Comparison of ENCODE assay signal across 17 cellular contexts in the genomic region with DNA sequence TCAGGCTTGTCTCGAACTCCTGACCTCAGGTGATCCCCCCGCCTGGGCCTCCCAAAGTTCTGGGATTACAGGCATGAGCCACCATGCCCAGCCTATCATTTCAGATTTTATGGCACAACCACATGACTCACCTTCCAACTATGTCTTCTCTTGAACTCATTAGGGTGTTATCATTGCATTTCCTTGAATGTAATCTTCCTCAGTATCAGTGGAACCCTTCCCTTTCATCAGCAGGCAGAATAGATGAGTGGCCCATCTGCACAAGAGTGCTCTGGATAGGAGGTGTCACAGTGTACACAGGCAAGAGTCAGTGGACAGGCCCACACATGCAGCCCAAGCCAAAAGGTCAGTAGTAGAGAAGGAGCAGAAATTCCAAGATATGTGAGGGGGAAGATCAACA. TPM values are rescaled to one million over a fixed set of nuclear protein-coding genes. Genes with fewer than 3 reads are reported as not detected.
A peak's percentile ranks its signal among the peaks of the same experiment; 100 is the strongest.
DNase-seq lines count a peak whose midpoint lies in the region; ATAC-seq and TF ChIP-seq lines count a peak whose summit lies in the region.
"Had no signal": no experiment of that assay in that cellular context is flagged by ENCODE, and none has a peak within 500 bp of the region (broad histone marks: within the 10 kb centered on the region; RNA-seq: fewer than 3 reads in every experiment).

No MANE protein-coding gene starts in this region.

- H3K36me3 Mint-ChIP-seq in activated naive CD8-positive, alpha-beta T cell treated with anti-CD3 and anti-CD28 coated beads, Interleukin-2, amount 50 U/mL, for 24 hours (ENCODE audit: low read depth): peaks cover 2% of the 10 kb centered on the region
- H3K36me3 Mint-ChIP-seq in activated naive CD8-positive, alpha-beta T cell treated with anti-CD3 and anti-CD28 coated beads for 36 hours: no peaks in the 10 kb centered on the region
- no peaks in the 10 kb centered on the region for H3K36me3 Mint-ChIP-seq in type B pancreatic cell
- H3K36me3 Mint-ChIP-seq: neural progenitor cell had no signal

- TF ChIP-seq CTCF in RWPE2 (IDR thresholded peaks at IDR 0.05; ENCODE audit: poor library complexity, severe bottlenecking) (no peak), type B pancreatic cell (conservative IDR thresholded peaks at IDR 0.05) (no peak)

- peak overlapping the region; percentile 45 for H3K27ac ChIP-seq in RWPE2 (ENCODE audit: poor library complexity, severe bottlenecking)
- H3K27ac ChIP-seq: esophagus squamous epithelium, neural progenitor cell, upper lobe of left lung had no signal

- no peaks in the 10 kb centered on the region for H3K4me1 Mint-ChIP-seq in activated naive CD8-positive, alpha-beta T cell treated with anti-CD3 and anti-CD28 coated beads, Interleukin-2, amount 50 U/mL, for 24 hours
- no peaks in the 10 kb centered on the region for H3K4me1 Mint-ChIP-seq in activated naive CD8-positive, alpha-beta T cell treated with anti-CD3 and anti-CD28 coated beads for 36 hours
- H3K4me1 Mint-ChIP-seq in type B pancreatic cell (ENCODE audit: unreplicated experiment): peaks cover 3% of the 10 kb centered on the region
- H3K4me1 Mint-ChIP-seq: neural progenitor cell had no signal

- no peaks in the 10 kb centered on the region for H3K36me3 ChIP-seq in RWPE2 (ENCODE audit: low read depth)
- H3K36me3 ChIP-seq: esophagus squamous epithelium, neural progenitor cell, upper lobe of left lung had no signal

- H3K27ac Mint-ChIP-seq in activated naive CD8-positive, alpha-beta T cell treated with anti-CD3 and anti-CD28 coated beads, Interleukin-2, amount 50 U/mL, for 24 hours: no peak overlapping the region
- no peak overlapping the region for H3K27ac Mint-ChIP-seq in activated naive CD8-positive, alpha-beta T cell treated with anti-CD3 and anti-CD28 coated beads for 36 hours
- peak overlapping the region; percentile 0 for H3K27ac Mint-ChIP-seq in type B pancreatic cell
- H3K27ac Mint-ChIP-seq: neural progenitor cell; T-helper 1 cell treated with Interleukin-12 subunit alpha and Interleukin-12 subunit beta and Interleukin-4 antibody, amounts not matched to agents 30 μg/mL and 1 μg/mL, for 36 hours had no signal

- peaks cover 12% of the 10 kb centered on the region for H3K4me1 ChIP-seq in RWPE2 (ENCODE audit: insufficient read depth, poor library complexity, severe bottlenecking)
- H3K4me1 ChIP-seq: esophagus squamous epithelium, neural progenitor cell, upper lobe of left lung had no signal

- H3K27me3 Mint-ChIP-seq in activated naive CD8-positive, alpha-beta T cell treated with anti-CD3 and anti-CD28 coated beads, Interleukin-2, amount 50 U/mL, for 24 hours: no peaks in the 10 kb centered on the region
- no peaks in the 10 kb centered on the region for H3K27me3 Mint-ChIP-seq in activated naive CD8-positive, alpha-beta T cell treated with anti-CD3 and anti-CD28 coated beads for 36 hours
- H3K27me3 Mint-ChIP-seq in type B pancreatic cell: no peaks in the 10 kb centered on the region

- H3K4me3 ChIP-seq in RWPE2 (ENCODE audit: severe bottlenecking): no peak overlapping the region
- H3K4me3 ChIP-seq: esophagus squamous epithelium, neural progenitor cell, skin epidermis, upper lobe of left lung had no signal

- ATAC-seq in activated naive CD8-positive, alpha-beta T cell treated with anti-CD3 and anti-CD28 coated beads, Interleukin-2, amount 50 U/mL, for 24 hours: peak; percentile 24
- peak; percentile 78 for ATAC-seq in RWPE2 (ENCODE audit: low read depth)

- no peak for DNase-seq in activated naive CD8-positive, alpha-beta T cell treated with anti-CD3 and anti-CD28 coated beads, Interleukin-2, amount 50 U/mL, for 24 hours
- no peak for DNase-seq in activated naive CD8-positive, alpha-beta T cell treated with anti-CD3 and anti-CD28 coated beads for 36 hours
- DNase-seq in RWPE2 (ENCODE audit: low spot score): no peak
- DNase-seq in fibroblast of peridontal ligament (ENCODE audit: extremely low read depth): peak; percentile 45
- no peak for DNase-seq in type B pancreatic cell (ENCODE audit: extremely low spot score, unreplicated experiment)
- no peak for DNase-seq in NCI-H524 treated with DMSO at 0.1 percent for 48 hours (lab: John Stamatoyannopoulos, UW)
- no peak for DNase-seq in stimulated activated naive CD4-positive, alpha-beta T cell (lab: John Stamatoyannopoulos, UW)
- DNase-seq in medulla oblongata (ENCODE audit: extremely low spot score): no peak
- DNase-seq: 8988T; activated effector memory CD4-positive, alpha-beta T cell treated with Interleukin-2 at 50 U/mL for 16 hours; DMS79 treated with DMSO at 0.1 percent for 48 hours; esophagus squamous epithelium; Karpas-422; upper lobe of left lung had no signal

- H3K4me3 Mint-ChIP-seq in activated naive CD8-positive, alpha-beta T cell treated with anti-CD3 and anti-CD28 coated beads, Interleukin-2, amount 50 U/mL, for 24 hours: no peak overlapping the region
- no peak overlapping the region for H3K4me3 Mint-ChIP-seq in activated naive CD8-positive, alpha-beta T cell treated with anti-CD3 and anti-CD28 coated beads for 36 hours
- no peak overlapping the region for H3K4me3 Mint-ChIP-seq in type B pancreatic cell
- H3K4me3 Mint-ChIP-seq: neural progenitor cell; T-helper 1 cell treated with Interleukin-12 subunit alpha and Interleukin-12 subunit beta and Interleukin-4 antibody, amounts not matched to agents 30 μg/mL and 1 μg/mL, for 36 hours had no signal

- no peaks in the 10 kb centered on the region for H3K9me3 ChIP-seq in RWPE2 (ENCODE audit: severe bottlenecking)
- H3K9me3 ChIP-seq: upper lobe of left lung had no signal

- no peaks in the 10 kb centered on the region for H3K27me3 ChIP-seq in RWPE2 (ENCODE audit: insufficient read depth, poor library complexity, severe bottlenecking)
- H3K27me3 ChIP-seq: esophagus squamous epithelium, neural progenitor cell, upper lobe of left lung had no signal

- peaks cover 18% of the 10 kb centered on the region for H3K9me3 Mint-ChIP-seq in activated naive CD8-positive, alpha-beta T cell treated with anti-CD3 and anti-CD28 coated beads, Interleukin-2, amount 50 U/mL, for 24 hours
- peaks cover 7% of the 10 kb centered on the region for H3K9me3 Mint-ChIP-seq in activated naive CD8-positive, alpha-beta T cell treated with anti-CD3 and anti-CD28 coated beads for 36 hours
- no peaks in the 10 kb centered on the region for H3K9me3 Mint-ChIP-seq in type B pancreatic cell
- H3K9me3 Mint-ChIP-seq: T-helper 1 cell treated with Interleukin-12 subunit alpha and Interleukin-12 subunit beta and Interleukin-4 antibody, amounts not matched to agents 30 μg/mL and 1 μg/mL, for 36 hours had no signal

RNA-seq across cellular contexts. Expression of gene AQP11, which starts 29.1 kb away (rescaled TPM):
- under 1 TPM; 0.14 to 0.27 TPM for total RNA-seq in activated naive CD8-positive, alpha-beta T cell treated with anti-CD3 and anti-CD28 coated beads for 36 hours
- 2.4 and 4.1 TPM in 2 replicates for total RNA-seq in type B pancreatic cell (ENCODE audit: low replicate concordance)
